In genomic region chr19:47221080-47221841, GRCh38 we compare ENCODE assay signal across 23 cellular contexts.
"Had no signal": no experiment of that assay in that cellular context is flagged by ENCODE, and none has a peak within 500 bp of the region (broad histone marks: within the 10 kb centered on the region; RNA-seq: fewer than 3 reads in every experiment).

No MANE protein-coding gene starts in this region.

- H3K4me2 ChIP-seq: KMS-11 had no signal

- FAIRE-seq: astrocyte, RCC 7860 had no signal

- H3K27ac Mint-ChIP-seq: activated CD4-positive, alpha-beta memory T cell treated with anti-CD3 and anti-CD28 coated beads, Interleukin-2, amount 10 ng/mL, durations not matched to agents 7 days and 5 days; activated CD4-positive, alpha-beta T cell treated with anti-CD3 and anti-CD28 coated beads for 36 hours; activated naive CD4-positive, alpha-beta T cell treated with anti-CD3 and anti-CD28 coated beads, Interleukin-2, amount 50 U/mL, for 24 hours; T-cell had no signal

- H3K27me3 ChIP-seq: cardiac muscle cell had no signal

- H3K4me3 ChIP-seq: cardiac muscle cell had no signal

- H3K27me3 Mint-ChIP-seq: activated CD4-positive, alpha-beta memory T cell treated with anti-CD3 and anti-CD28 coated beads, Interleukin-2, amount 10 ng/mL, durations not matched to agents 7 days and 5 days; activated CD4-positive, alpha-beta T cell treated with anti-CD3 and anti-CD28 coated beads for 36 hours; activated naive CD4-positive, alpha-beta T cell treated with anti-CD3 and anti-CD28 coated beads, Interleukin-2, amount 50 U/mL, for 24 hours; brain; T-cell had no signal

- ATAC-seq: activated CD4-positive, alpha-beta T cell treated with anti-CD3 and anti-CD28 coated beads for 36 hours; PC-3; T-cell had no signal

- H3K36me3 Mint-ChIP-seq: activated naive CD4-positive, alpha-beta T cell treated with anti-CD3 and anti-CD28 coated beads, Interleukin-2, amount 50 U/mL, for 24 hours had no signal

- DNase-seq: activated CD4-positive, alpha-beta memory T cell treated with anti-CD3 and anti-CD28 coated beads, Interleukin-2, amount 10 ng/mL, durations not matched to agents 7 days and 5 days; activated CD4-positive, alpha-beta T cell treated with anti-CD3 and anti-CD28 coated beads for 36 hours; activated CD4-positive, alpha-beta T cell treated with anti-CD3 and anti-CD28 coated beads, Interleukin-2, amount 50 U/mL, for 1 hour; activated CD8-positive, alpha-beta memory T cell treated with anti-CD3 and anti-CD28 coated beads, Interleukin-2, amount 50 U/mL, for 48 hours; activated effector memory CD4-positive, alpha-beta T cell treated with Interleukin-2 at 50 U/mL for 16 hours; activated naive CD4-positive, alpha-beta T cell; activated T-cell treated with anti-CD3 and anti-CD28 coated beads, Interleukin-2, amount 50 U/mL, for 1 hour; amygdala; NCI-H1092; NCI-H1417; NCI-H2081; NCI-H510A treated with DMSO at 0.1 percent for 48 hours; NCI-H69; PC-3; SHP77 treated with DMSO at 0.1 percent for 48 hours; T-cell had no signal

- H3K9me3 Mint-ChIP-seq: activated CD4-positive, alpha-beta memory T cell treated with anti-CD3 and anti-CD28 coated beads, Interleukin-2, amount 10 ng/mL, durations not matched to agents 7 days and 5 days; activated naive CD4-positive, alpha-beta T cell treated with anti-CD3 and anti-CD28 coated beads, Interleukin-2, amount 50 U/mL, for 24 hours; brain; T-cell had no signal

- H3K27ac ChIP-seq: cardiac muscle cell, KMS-11, VCaP had no signal

- H3K4me3 Mint-ChIP-seq: activated CD4-positive, alpha-beta memory T cell treated with anti-CD3 and anti-CD28 coated beads, Interleukin-2, amount 10 ng/mL, durations not matched to agents 7 days and 5 days; activated CD4-positive, alpha-beta T cell treated with anti-CD3 and anti-CD28 coated beads for 36 hours; activated naive CD4-positive, alpha-beta T cell treated with anti-CD3 and anti-CD28 coated beads, Interleukin-2, amount 50 U/mL, for 24 hours; brain; T-cell had no signal

- H3K9ac ChIP-seq: KMS-11 had no signal
